12 cellular contexts compared by ENCODE assay signal in the genomic region with DNA sequence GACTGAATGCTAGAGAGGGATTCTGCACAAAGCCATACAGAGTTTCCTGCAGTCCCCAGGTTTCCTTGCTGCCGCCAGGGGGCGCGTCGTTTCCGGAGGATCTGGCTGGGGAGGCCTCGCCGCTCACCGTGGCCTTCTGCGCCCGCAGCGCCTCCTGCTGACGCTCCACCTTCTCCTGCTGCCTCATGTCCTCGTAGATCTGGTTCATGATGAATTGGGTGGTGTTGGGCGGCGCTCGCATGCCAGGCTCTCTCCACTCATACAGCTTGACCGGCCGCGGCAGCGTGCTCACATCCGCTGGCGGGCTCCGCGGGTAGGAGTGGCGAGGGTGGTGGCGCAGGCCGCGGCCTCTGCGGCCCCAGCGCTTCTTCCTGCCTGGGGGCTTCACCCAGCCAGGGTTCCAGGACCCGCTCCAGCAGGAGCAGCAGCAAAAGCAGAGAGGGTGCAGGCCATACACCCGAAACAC. TPM values are rescaled to one million over a fixed set of nuclear protein-coding genes. Genes with fewer than 3 reads are reported as not detected.
DNase-seq lines count a peak whose midpoint lies in the region; ATAC-seq, FAIRE-seq and TF ChIP-seq lines count a peak whose summit lies in the region.
"Had no signal": no experiment of that assay in that cellular context is flagged by ENCODE, and none has a peak within 500 bp of the region (broad histone marks: within the 10 kb centered on the region; RNA-seq: fewer than 3 reads in every experiment).

No MANE protein-coding gene starts in this region.

- peak in 6 of 9 donors; percentile 8 to 35 (median 20) for TF ChIP-seq CTCF in heart right ventricle (IDR thresholded peaks at IDR 0.05)
- peak; percentile 24; the same call in 1 of the 2 replicates for TF ChIP-seq CTCF in PC-3 (conservative IDR thresholded peaks at IDR 0.05; ENCODE audit: low read depth, low read length)
- TF ChIP-seq CTCF in type B pancreatic cell (conservative IDR thresholded peaks at IDR 0.05): peak; percentile 52

- no peak overlapping the region for H3K4me2 ChIP-seq in PC-3 (ENCODE audit: low read length)

- no peak overlapping the region for H3K9ac ChIP-seq in PC-3 (ENCODE audit: low read length)

- CTCF ChIA-PET in PC-3 (lab: Charles Lee): no interaction called here

- H3K4me1 Mint-ChIP-seq in type B pancreatic cell (ENCODE audit: unreplicated experiment): no peaks in the 10 kb centered on the region
- H3K4me1 Mint-ChIP-seq: CD4-positive, alpha-beta memory T cell had no signal

- H3K4me3 Mint-ChIP-seq in type B pancreatic cell: no peak overlapping the region
- H3K4me3 Mint-ChIP-seq: CD4-positive, alpha-beta memory T cell had no signal

- no peaks in the 10 kb centered on the region for H3K27me3 Mint-ChIP-seq in type B pancreatic cell

- H3K27me3 ChIP-seq in heart right ventricle: no peaks in the 10 kb centered on the region
- H3K27me3 ChIP-seq in PC-3 (ENCODE audit: low read length): no peaks in the 10 kb centered on the region
- no peaks in the 10 kb centered on the region for H3K27me3 ChIP-seq in right cardiac atrium (ENCODE audit: control insufficient read depth, insufficient read depth)

- H3K9me3 Mint-ChIP-seq in type B pancreatic cell: peaks cover 4% of the 10 kb centered on the region
- H3K9me3 Mint-ChIP-seq: CD4-positive, alpha-beta memory T cell had no signal

- no peaks in the 10 kb centered on the region for H4K20me1 ChIP-seq in PC-3 (ENCODE audit: low read length)

- POLR2A ChIA-PET in PC-3 (lab: Charles Lee; ENCODE audit: unreplicated experiment): no interaction called here

- no peaks in the 10 kb centered on the region for H3K9me2 ChIP-seq in PC-3 (replicated peaks; ENCODE audit: low read length)

- peak in 1 of 2 donors; percentile 11 for DNase-seq in heart right ventricle
- DNase-seq in left cardiac atrium: no peak
- no peak for DNase-seq in PC-3
- peak in 2 of 3 donors; percentile 47 to 64 for DNase-seq in right cardiac atrium
- no peak for DNase-seq in type B pancreatic cell (ENCODE audit: extremely low spot score, unreplicated experiment)
- DNase-seq in NCI-H1436 (lab: John Stamatoyannopoulos, UW): no peak
- no peak for DNase-seq in GM12891 (ENCODE audit: insufficient read length, low spot score)
- DNase-seq: CD4-positive, alpha-beta memory T cell; effector CD4-positive, alpha-beta T cell; OCI-M1 had no signal

- H3F3A ChIP-seq in PC-3 (ENCODE audit: low read length, unreplicated experiment): no peaks in the 10 kb centered on the region

- no peak for TF ChIP-seq POLR2A in GM12891 (IDR thresholded peaks at IDR 0.05; ENCODE audit: low read depth, low read length)

- H3K9me3 ChIP-seq in heart right ventricle: no peaks in the 10 kb centered on the region
- no peaks in the 10 kb centered on the region for H3K9me3 ChIP-seq in PC-3 (ENCODE audit: low read length)
- no peaks in the 10 kb centered on the region for H3K9me3 ChIP-seq in right cardiac atrium (ENCODE audit: control insufficient read depth, low read length)

- H2AFZ ChIP-seq in PC-3 (ENCODE audit: low read length): no peak overlapping the region

- intact Hi-C loops in heart right ventricle (cut with DNase I) (no loop called here), left cardiac atrium (cut with DNase I) (no loop called here), PC-3 (cut with micrococcal nuclease) (no loop called here), right cardiac atrium (cut with DNase I) (no loop called here)

- H3K79me2 ChIP-seq in PC-3 (ENCODE audit: low read length): no peaks in the 10 kb centered on the region

- no peak overlapping the region for H3K27ac ChIP-seq in heart right ventricle
- H3K27ac ChIP-seq in PC-3 (ENCODE audit: low read length): no peak overlapping the region
- no peak overlapping the region for H3K27ac ChIP-seq in right cardiac atrium (ENCODE audit: low read length)

- H3K4me1 ChIP-seq in heart right ventricle (no peaks in the 10 kb centered on the region), PC-3 (ENCODE audit: insufficient read depth, low read length) (peaks cover 10% of the 10 kb centered on the region), right cardiac atrium (ENCODE audit: control insufficient read depth, insufficient read depth, low read length) (no peaks in the 10 kb centered on the region)

- no peaks in the 10 kb centered on the region for H3K36me3 ChIP-seq in heart right ventricle
- H3K36me3 ChIP-seq in PC-3 (ENCODE audit: low read depth, low read length): no peaks in the 10 kb centered on the region

- H3K4me3 ChIP-seq in heart right ventricle (no peak overlapping the region), PC-3 (ENCODE audit: low read length) (no peak overlapping the region), right cardiac atrium (ENCODE audit: low read length) (no peak overlapping the region)

- H3K36me3 Mint-ChIP-seq in type B pancreatic cell: no peaks in the 10 kb centered on the region
- H3K36me3 Mint-ChIP-seq: CD4-positive, alpha-beta memory T cell had no signal

- ATAC-seq in heart right ventricle: peak in 1 of 8 donors; percentile 31
- ATAC-seq in left cardiac atrium: no peak
- ATAC-seq in PC-3: no peak
- no peak for ATAC-seq in right cardiac atrium
- no peak for ATAC-seq in HG03139 (IDR thresholded peaks at IDR 0.05; ENCODE audit: unreplicated experiment)

- 69 to 72% methylated on average over 32 of the region's 32 CpGs for WGBS in heart right ventricle, 2 donors
- WGBS in right cardiac atrium: 76% methylated on average over 32 of the region's 32 CpGs

- BruUV-seq in PC-3 (replicated peaks; lab: Mats Ljungman, UMichigan): no TSS peak

- no peak for FAIRE-seq in GM12891 (lab: Jason Lieb, UNC)

- no peak overlapping the region for H3K27ac Mint-ChIP-seq in type B pancreatic cell
- H3K27ac Mint-ChIP-seq: CD4-positive, alpha-beta memory T cell had no signal

TF ChIP-seq in GM12891, 5 proteins besides CTCF, POLR2A, EP300 and RAD21:
- TF ChIP-seq POLR2AphosphoS5 (IDR thresholded peaks at IDR 0.05; ENCODE audit: low read depth, low read length) (no peak), POU2F2 (IDR thresholded peaks at IDR 0.05; ENCODE audit: low read depth, low read length) (no peak), TAF1 (IDR thresholded peaks at IDR 0.05; ENCODE audit: low read depth, low read length) (no peak)

RNA-seq across cellular contexts. Expression of a gene that starts 1.0 kb away (rescaled TPM):
- total RNA-seq in heart right ventricle (not detected), left cardiac atrium (not detected), PC-3 (2014; rRNA removed) (not detected in 2 replicates), right cardiac atrium (not detected), type B pancreatic cell (ENCODE audit: low replicate concordance) (not detected in 2 replicates)
- polyA plus RNA-seq in heart right ventricle (not detected), right cardiac atrium (not detected)
- polyA plus RNA-seq in GM12891 (2012; ENCODE audit: low read depth, missing spikeins): 0.03 TPM
- total RNA-seq: CD4-positive, alpha-beta memory T cell; lung microvascular endothelial cell had no signal
- polyA plus RNA-seq: CD4-positive, alpha-beta memory T cell had no signal

RNA-seq across cellular contexts. Expression of a gene that starts 50.8 kb away (rescaled TPM):
- not detected for total RNA-seq in heart right ventricle
- polyA plus RNA-seq in heart right ventricle: not detected
- total RNA-seq in left cardiac atrium: not detected
- not detected in 2 replicates for total RNA-seq in PC-3 (2014; rRNA removed)
- total RNA-seq in right cardiac atrium: not detected
- 0.09 TPM for polyA plus RNA-seq in right cardiac atrium
- 0.53 TPM in 1 of 2 replicates, not detected in the other for total RNA-seq in type B pancreatic cell (ENCODE audit: low replicate concordance)
- polyA plus RNA-seq in GM12891 (2012; ENCODE audit: low read depth, missing spikeins): not detected
- total RNA-seq: CD4-positive, alpha-beta memory T cell; lung microvascular endothelial cell had no signal
- polyA plus RNA-seq: CD4-positive, alpha-beta memory T cell had no signal

Comparison
In these comparisons a context has a peak if more than half of its experiments do, and no peak if none do; other contexts are left out.
1. DNase-seq: peak in right cardiac atrium (2 of 3); none in left cardiac atrium (single experiment), PC-3 (single experiment), type B pancreatic cell (single experiment), NCI-H1436 (single experiment) and GM12891 (single experiment).
2. Peak in every context shown above with its lines, with median percentiles within 50 percentile points of each other: CTCF ChIP-seq.